Comparison of ENCODE assay signal across 25 cellular contexts in genomic region chr21:14092834-14093560, GRCh38.
"Had no signal": no experiment of that assay in that cellular context is flagged by ENCODE, and none has a peak within 500 bp of the region (broad histone marks: within the 10 kb centered on the region; RNA-seq: fewer than 3 reads in every experiment).

No MANE protein-coding gene starts in this region.

- H3K36me3 ChIP-seq: colonic mucosa had no signal

- H3K27me3 Mint-ChIP-seq: activated CD4-positive, alpha-beta memory T cell treated with anti-CD3 and anti-CD28 coated beads for 36 hours; activated CD4-positive, alpha-beta T cell treated with anti-CD3 and anti-CD28 coated beads for 36 hours; activated CD4-positive, alpha-beta T cell treated with anti-CD3 and anti-CD28 coated beads, Interleukin-2, amount 10 ng/mL, durations not matched to agents 24 days and 14 days; activated naive CD8-positive, alpha-beta T cell had no signal

- H3K4me3 ChIP-seq: colonic mucosa, esophagus squamous epithelium, gastroesophageal sphincter had no signal

- DNase-seq: activated CD4-positive, alpha-beta memory T cell treated with anti-CD3 and anti-CD28 coated beads for 36 hours; activated CD4-positive, alpha-beta T cell treated with anti-CD3 and anti-CD28 coated beads for 36 hours; activated CD4-positive, alpha-beta T cell treated with anti-CD3 and anti-CD28 coated beads, Interleukin-2, amount 10 ng/mL, durations not matched to agents 24 days and 14 days; activated CD4-positive, CD25-positive, alpha-beta regulatory T cell; activated CD4-positive, CD25-positive, alpha-beta regulatory T cell treated with anti-CD3 and anti-CD28 coated beads, Interleukin-2, amount 50 U/mL, for 72 hours; activated CD8-positive, alpha-beta T cell treated with anti-CD3 and anti-CD28 coated beads, Interleukin-2, amount 10 ng/mL, durations not matched to agents 7 days and 5 days; activated effector memory CD4-positive, alpha-beta T cell treated with Interleukin-2 at 50 U/mL for 16 hours; activated gamma-delta T cell treated with Interleukin-2 at 50 U/mL for 16 hours; activated naive CD4-positive, alpha-beta T cell treated with anti-CD3 and anti-CD28 coated beads, Interleukin-2, amount 50 U/mL, for 16 hours; activated naive CD4-positive, alpha-beta T cell treated with Interleukin-2 at 50 U/mL for 16 hours; activated T-cell treated with anti-CD3 and anti-CD28 coated beads, Interleukin-2, amount 50 U/mL, for 48 hours; amniotic stem cell; anterior cingulate cortex; caudate nucleus; colonic mucosa; effector CD8-positive, alpha-beta T cell; esophagus squamous epithelium; foreskin melanocyte; T-helper 2 cell had no signal

- H3K9me3 ChIP-seq: colonic mucosa, esophagus squamous epithelium, gastroesophageal sphincter had no signal

- H3K27me3 ChIP-seq: colonic mucosa, esophagus squamous epithelium, gastroesophageal sphincter had no signal

- H3K27ac ChIP-seq: colonic mucosa, epithelial cell of prostate, esophagus squamous epithelium, gastroesophageal sphincter had no signal

- ATAC-seq: activated CD4-positive, alpha-beta T cell treated with anti-CD3 and anti-CD28 coated beads for 36 hours; activated CD8-positive, alpha-beta T cell treated with anti-CD3 and anti-CD28 coated beads, Interleukin-2, amount 10 ng/mL, durations not matched to agents 7 days and 5 days; gastroesophageal sphincter had no signal

- H3K4me3 Mint-ChIP-seq: activated CD4-positive, alpha-beta memory T cell treated with anti-CD3 and anti-CD28 coated beads for 36 hours; activated CD4-positive, alpha-beta T cell treated with anti-CD3 and anti-CD28 coated beads for 36 hours; activated CD4-positive, alpha-beta T cell treated with anti-CD3 and anti-CD28 coated beads, Interleukin-2, amount 10 ng/mL, durations not matched to agents 24 days and 14 days; activated CD8-positive, alpha-beta T cell treated with anti-CD3 and anti-CD28 coated beads, Interleukin-2, amount 10 ng/mL, durations not matched to agents 7 days and 5 days; activated naive CD8-positive, alpha-beta T cell had no signal

- H3K4me1 ChIP-seq: colonic mucosa, esophagus squamous epithelium, gastroesophageal sphincter had no signal

- H3K27ac Mint-ChIP-seq: activated CD4-positive, alpha-beta memory T cell treated with anti-CD3 and anti-CD28 coated beads for 36 hours; activated CD4-positive, alpha-beta T cell treated with anti-CD3 and anti-CD28 coated beads for 36 hours; activated CD4-positive, alpha-beta T cell treated with anti-CD3 and anti-CD28 coated beads, Interleukin-2, amount 10 ng/mL, durations not matched to agents 24 days and 14 days; activated CD8-positive, alpha-beta T cell treated with anti-CD3 and anti-CD28 coated beads, Interleukin-2, amount 10 ng/mL, durations not matched to agents 7 days and 5 days; activated naive CD8-positive, alpha-beta T cell had no signal

- FAIRE-seq: astrocyte, endometrium, endothelial cell of umbilical vein had no signal
